21 cellular contexts compared by ENCODE assay signal in the genomic region with DNA sequence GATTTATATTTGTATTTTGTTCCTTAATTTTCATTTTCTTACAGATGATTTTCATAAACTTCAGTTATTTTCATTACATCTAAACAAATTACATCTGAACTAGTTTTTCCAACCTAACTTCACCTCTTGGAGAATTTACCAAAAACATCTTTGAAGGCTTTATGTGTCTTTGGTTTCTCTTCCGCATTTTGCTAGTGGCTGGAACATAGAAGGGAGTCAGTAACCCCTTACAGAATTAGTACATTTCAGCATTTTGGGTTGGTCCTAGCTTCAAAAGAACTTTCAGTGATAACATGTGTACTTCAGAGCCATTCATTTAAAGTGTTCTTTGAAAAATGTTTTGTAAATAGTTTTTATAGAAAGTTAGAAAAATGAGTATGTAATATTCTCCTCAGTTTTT.
"Had no signal": no experiment of that assay in that cellular context is flagged by ENCODE, and none has a peak within 500 bp of the region (broad histone marks: within the 10 kb centered on the region; RNA-seq: fewer than 3 reads in every experiment).

No MANE protein-coding gene starts in this region.

- DNase-seq: islet precursor cell; left ventricle myocardium inferior; naive thymus-derived CD8-positive, alpha-beta T cell; nucleus accumbens; pancreas; posterior cingulate gyrus; retina; right cardiac atrium; stimulated activated CD4-positive, alpha-beta T cell treated with anti-CD3 and anti-CD28 coated beads, Interleukin-12 subunit alpha, Interleukin-12 subunit beta, amount 100 ng/mL, for 4 hours; stimulated activated CD4-positive, alpha-beta T cell treated with anti-CD3 and anti-CD28 coated beads, Interleukin-15, amount 100 ng/mL, for 24 hours; stimulated activated CD4-positive, alpha-beta T cell treated with anti-CD3 and anti-CD28 coated beads, Interleukin-2, amount 100 ng/mL, for 24 hours; stimulated activated CD4-positive, alpha-beta T cell treated with anti-CD3 and anti-CD28 coated beads, Interleukin-4, amount 100 ng/mL, for 1 hour; stimulated activated naive B cell treated with anti-CD40 and anti-IgM and Interleukin-4, amounts not matched to agents 10 μg/mL and 1 μg/mL and 100 μg/mL, for 72 hours; tibial artery; trophoblast cell; upper lobe of right lung had no signal

- H3K36me3 ChIP-seq: left ventricle myocardium inferior, pancreas, prostate gland, suprapubic skin, thoracic aorta, tibial artery, upper lobe of right lung had no signal

- H3K4me3 ChIP-seq: hepatocyte, left ventricle myocardium inferior, pancreas, prostate gland, skin epidermis, suprapubic skin, thoracic aorta, tibial artery, upper lobe of right lung had no signal

- H3K27me3 ChIP-seq: hepatocyte, pancreas, suprapubic skin, tibial artery, upper lobe of right lung had no signal

- H3K27ac ChIP-seq: hepatocyte, left ventricle myocardium inferior, pancreas, prostate gland, skin epidermis, suprapubic skin, thoracic aorta, tibial artery, upper lobe of right lung had no signal

- H3K4me1 ChIP-seq: left ventricle myocardium inferior, pancreas, prostate gland, suprapubic skin, tibial artery, upper lobe of right lung had no signal

- H3K9me3 ChIP-seq: left ventricle myocardium inferior, pancreas, prostate gland, suprapubic skin, thoracic aorta, tibial artery, upper lobe of right lung had no signal
